ENCODE assay signal across 1 cellular context in the genomic region with DNA sequence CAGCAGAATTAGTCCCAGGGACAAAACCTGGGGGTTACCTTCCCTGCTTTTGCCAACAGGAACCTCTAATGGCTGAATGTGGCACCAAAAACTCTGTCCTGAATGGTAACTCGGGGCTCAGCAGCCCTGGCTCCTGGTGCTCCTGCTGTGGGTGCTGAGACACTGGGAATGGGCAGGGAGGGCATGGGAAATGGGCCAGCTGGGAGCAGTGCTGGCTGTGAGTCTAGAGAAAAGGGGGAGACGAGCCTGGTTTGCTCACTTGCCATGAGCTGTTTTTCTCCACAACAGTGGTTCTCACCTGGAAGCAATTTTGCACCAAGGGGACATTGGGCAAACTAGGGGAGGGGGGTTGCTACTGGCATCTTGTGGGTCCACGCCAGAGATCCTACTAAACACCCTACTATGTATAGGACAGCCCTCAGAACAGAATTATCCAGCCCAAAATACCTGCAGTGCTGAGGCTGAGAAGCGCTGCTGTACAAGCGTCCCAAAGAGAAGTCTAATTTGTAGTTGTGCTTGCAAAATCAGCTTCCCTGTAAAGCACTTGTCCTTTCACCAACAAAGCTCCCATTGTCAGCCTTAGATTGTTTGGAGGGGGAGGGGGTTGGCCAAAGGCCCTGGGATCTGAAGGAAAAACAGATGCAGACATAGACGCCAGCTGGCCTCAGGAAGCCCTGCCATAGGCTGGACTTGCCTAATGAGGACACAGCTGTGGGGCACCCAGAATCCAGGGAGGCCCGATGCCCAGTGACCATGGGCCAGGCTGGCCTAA.
TF ChIP-seq lines count a peak whose summit lies in the region.

No MANE protein-coding gene starts in this region.

TF ChIP-seq in HepG2, 621 proteins besides CTCF, POLR2A, EP300 and RAD21 (continued from another document and continues in another):
- TF ChIP-seq CEBPZ (IDR thresholded peaks at IDR 0.05; ENCODE audit: low read length) (no peak), PHF21A (CRISPR knock-in tag; IDR thresholded peaks at IDR 0.05) (peak; percentile 63), ZNF230 (CRISPR knock-in tag; IDR thresholded peaks at IDR 0.05) (0 out of 2 replicates have a peak, but pooled peaks have one; percentile 60), HMGXB4 (CRISPR knock-in tag; IDR thresholded peaks at IDR 0.05; ENCODE audit: borderline replicate concordance in 1 of 2, low read depth in 1 of 2) (0 out of 4 replicates have a peak, but pooled peaks of 1 of the 2 experiments have one; percentile 28), SOX5 (CRISPR knock-in tag; IDR thresholded peaks at IDR 0.05; ENCODE audit: borderline replicate concordance) (peak; percentile 87), MIER3 (CRISPR knock-in tag; IDR thresholded peaks at IDR 0.05; ENCODE audit: borderline replicate concordance) (no peak), ZNF782 (CRISPR knock-in tag; IDR thresholded peaks at IDR 0.05; ENCODE audit: borderline replicate concordance) (no peak), NR2F6 (IDR thresholded peaks at IDR 0.05) (peak; percentile 44; the same call in 1 of the 2 replicates), NR2F6 (CRISPR knock-in tag; IDR thresholded peaks at IDR 0.05) (no peak; the same call in 1 of the 2 replicates), THYN1 (CRISPR knock-in tag; IDR thresholded peaks at IDR 0.05; ENCODE audit: borderline replicate concordance, low read depth) (no peak), SNAPC4 (CRISPR knock-in tag; IDR thresholded peaks at IDR 0.05) (no peak), ATF1 (CRISPR knock-in tag; IDR thresholded peaks at IDR 0.05) (0 out of 2 replicates have a peak, but pooled peaks have one; percentile 17), NFAT5 (CRISPR knock-in tag; IDR thresholded peaks at IDR 0.05) (no peak), SAP130 (CRISPR knock-in tag; IDR thresholded peaks at IDR 0.05; ENCODE audit: low read depth) (0 out of 2 replicates have a peak, but pooled peaks have one; percentile 36), SIX1 (CRISPR knock-in tag; IDR thresholded peaks at IDR 0.05; ENCODE audit: borderline replicate concordance) (no peak), ZMYM4 (CRISPR knock-in tag; IDR thresholded peaks at IDR 0.05) (peak; percentile 27; the same call in 1 of the 2 replicates), HDAC2 (CRISPR knock-in tag; IDR thresholded peaks at IDR 0.05) (peak; percentile 68), AHDC1 (CRISPR knock-in tag; IDR thresholded peaks at IDR 0.05; ENCODE audit: borderline replicate concordance) (no peak), KDM2A (CRISPR knock-in tag; IDR thresholded peaks at IDR 0.05; ENCODE audit: borderline replicate concordance, low read depth) (no peak), PITX1 (CRISPR knock-in tag; IDR thresholded peaks at IDR 0.05) (peak; percentile 26; the same call in 1 of the 2 replicates), ZNF274 (CRISPR knock-in tag; IDR thresholded peaks at IDR 0.05) (no peak)
- TF ChIP-seq, protein P1, sequence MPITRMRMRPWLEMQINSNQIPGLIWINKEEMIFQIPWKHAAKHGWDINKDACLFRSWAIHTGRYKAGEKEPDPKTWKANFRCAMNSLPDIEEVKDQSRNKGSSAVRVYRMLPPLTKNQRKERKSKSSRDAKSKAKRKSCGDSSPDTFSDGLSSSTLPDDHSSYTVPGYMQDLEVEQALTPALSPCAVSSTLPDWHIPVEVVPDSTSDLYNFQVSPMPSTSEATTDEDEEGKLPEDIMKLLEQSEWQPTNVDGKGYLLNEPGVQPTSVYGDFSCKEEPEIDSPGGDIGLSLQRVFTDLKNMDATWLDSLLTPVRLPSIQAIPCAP (CRISPR knock-in tag; IDR thresholded peaks at IDR 0.05; ENCODE audit: low read depth), result no peak
- TF ChIP-seq, protein P2, sequence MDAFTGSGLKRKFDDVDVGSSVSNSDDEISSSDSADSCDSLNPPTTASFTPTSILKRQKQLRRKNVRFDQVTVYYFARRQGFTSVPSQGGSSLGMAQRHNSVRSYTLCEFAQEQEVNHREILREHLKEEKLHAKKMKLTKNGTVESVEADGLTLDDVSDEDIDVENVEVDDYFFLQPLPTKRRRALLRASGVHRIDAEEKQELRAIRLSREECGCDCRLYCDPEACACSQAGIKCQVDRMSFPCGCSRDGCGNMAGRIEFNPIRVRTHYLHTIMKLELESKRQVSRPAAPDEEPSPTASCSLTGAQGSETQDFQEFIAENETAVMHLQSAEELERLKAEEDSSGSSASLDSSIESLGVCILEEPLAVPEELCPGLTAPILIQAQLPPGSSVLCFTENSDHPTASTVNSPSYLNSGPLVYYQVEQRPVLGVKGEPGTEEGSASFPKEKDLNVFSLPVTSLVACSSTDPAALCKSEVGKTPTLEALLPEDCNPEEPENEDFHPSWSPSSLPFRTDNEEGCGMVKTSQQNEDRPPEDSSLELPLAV (CRISPR knock-in tag; conservative IDR thresholded peaks at IDR 0.05; ENCODE audit: low read depth), result no peak
